1 cellular context compared by ENCODE assay signal in the genomic region with DNA sequence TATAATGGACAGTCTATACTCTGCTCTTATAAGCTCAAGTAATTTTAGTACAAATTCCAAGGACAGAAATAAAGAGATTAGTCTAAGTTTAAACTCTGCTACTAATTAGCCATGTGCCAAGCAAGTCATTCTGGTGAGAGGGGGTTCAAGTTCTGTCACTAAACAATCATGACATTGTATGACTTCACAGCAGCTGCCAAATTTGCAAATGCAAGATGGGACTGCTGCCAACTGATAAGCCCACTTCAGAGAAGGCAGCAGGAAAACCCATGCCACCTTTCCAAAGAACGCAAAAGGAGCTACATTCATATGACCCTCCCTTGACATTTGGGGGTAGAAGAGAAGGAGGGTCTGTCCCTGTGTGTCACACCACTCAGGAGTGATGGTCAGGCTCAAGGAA.
A peak's percentile ranks its signal among the peaks of the same experiment; 100 is the strongest.
TF ChIP-seq lines count a peak whose summit lies in the region.

No MANE protein-coding gene starts in this region.

TF ChIP-seq in HEK293, 187 proteins besides CTCF, POLR2A, EP300 and RAD21 (continued from another document):
- TF ChIP-seq, protein P1, sequence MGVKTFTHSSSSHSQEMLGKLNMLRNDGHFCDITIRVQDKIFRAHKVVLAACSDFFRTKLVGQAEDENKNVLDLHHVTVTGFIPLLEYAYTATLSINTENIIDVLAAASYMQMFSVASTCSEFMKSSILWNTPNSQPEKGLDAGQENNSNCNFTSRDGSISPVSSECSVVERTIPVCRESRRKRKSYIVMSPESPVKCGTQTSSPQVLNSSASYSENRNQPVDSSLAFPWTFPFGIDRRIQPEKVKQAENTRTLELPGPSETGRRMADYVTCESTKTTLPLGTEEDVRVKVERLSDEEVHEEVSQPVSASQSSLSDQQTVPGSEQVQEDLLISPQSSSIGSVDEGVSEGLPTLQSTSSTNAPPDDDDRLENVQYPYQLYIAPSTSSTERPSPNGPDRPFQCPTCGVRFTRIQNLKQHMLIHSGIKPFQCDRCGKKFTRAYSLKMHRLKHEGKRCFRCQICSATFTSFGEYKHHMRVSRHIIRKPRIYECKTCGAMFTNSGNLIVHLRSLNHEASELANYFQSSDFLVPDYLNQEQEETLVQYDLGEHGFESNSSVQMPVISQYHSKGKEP (tag by site-specific recombination; IDR thresholded peaks at IDR 0.05), result peak; percentile 80
- TF ChIP-seq KLF7 (tag by site-specific recombination; IDR thresholded peaks at IDR 0.05; ENCODE audit: borderline replicate concordance), result no peak
TF ChIP-seq in HEK293: peak in this region for 7.
